ENCODE assay signal across 22 cellular contexts in genomic region chr12:131917711-131918306, GRCh38. TPM values are rescaled to one million over a fixed set of nuclear protein-coding genes. Genes with fewer than 3 reads are reported as not detected.
DNase-seq lines count a peak whose midpoint lies in the region; ATAC-seq and TF ChIP-seq lines count a peak whose summit lies in the region.
"Had no signal": no experiment of that assay in that cellular context is flagged by ENCODE, and none has a peak within 500 bp of the region (broad histone marks: within the 10 kb centered on the region; RNA-seq: fewer than 3 reads in every experiment).

No MANE protein-coding gene starts in this region.

- no peaks in the 10 kb centered on the region for H3K36me3 Mint-ChIP-seq in natural killer cell
- H3K36me3 Mint-ChIP-seq: IgD-negative memory B cell had no signal

- peak overlapping the region in 1 of 2 donors; percentile 51 for H3K27ac Mint-ChIP-seq in natural killer cell
- H3K27ac Mint-ChIP-seq: CD8-positive, alpha-beta memory T cell; IgD-negative memory B cell had no signal

- no peaks in the 10 kb centered on the region for H3K79me2 ChIP-seq in PC-9 (ENCODE audit: low read depth)

- no peak overlapping the region for H2AFZ ChIP-seq in PC-9

- H3K27me3 Mint-ChIP-seq in natural killer cell (ENCODE audit: low read depth in 2 of 2), result no peaks in the 10 kb centered on the region
- H3K27me3 Mint-ChIP-seq: CD8-positive, alpha-beta memory T cell; IgD-negative memory B cell had no signal

- H3K9me3 ChIP-seq in RWPE2 (ENCODE audit: severe bottlenecking) (no peaks in the 10 kb centered on the region), right lobe of liver (no peaks in the 10 kb centered on the region), PC-9 (ENCODE audit: insufficient read depth, low read depth) (no peaks in the 10 kb centered on the region)
- H3K9me3 ChIP-seq: Peyer's patch, SJSA1 had no signal

- ATAC-seq in left cardiac atrium (no peak), Right ventricle myocardium superior (ENCODE audit: poor library complexity) (no peak), RWPE2 (ENCODE audit: low read depth) (no peak), right lobe of liver (peak in 1 of 4 donors; percentile 6), natural killer cell (no peak)

- no peak overlapping the region for H3K4me3 Mint-ChIP-seq in natural killer cell
- H3K4me3 Mint-ChIP-seq: IgD-negative memory B cell had no signal

- no peak overlapping the region for H3K4me2 ChIP-seq in PC-9

- BruUV-seq in PC-9 (replicated peaks; lab: Mats Ljungman, UMichigan), result no TSS peak

- TF ChIP-seq CTCF in RWPE2 (IDR thresholded peaks at IDR 0.05; ENCODE audit: poor library complexity, severe bottlenecking) (no peak), right lobe of liver (IDR thresholded peaks at IDR 0.05) (no peak), natural killer cell (IDR thresholded peaks at IDR 0.05) (no peak), PC-9 (conservative IDR thresholded peaks at IDR 0.05) (no peak)

- peak; percentile 12 for DNase-seq in left cardiac atrium
- no peak for DNase-seq in Right ventricle myocardium superior
- peak; percentile 51 for DNase-seq in RWPE2 (ENCODE audit: low spot score)
- DNase-seq in right lobe of liver, result peak in 2 of 3 donors; percentile 42 to 51
- DNase-seq in natural killer cell, result no peak
- no peak for DNase-seq in NCI-H510A (lab: John Stamatoyannopoulos, UW)
- DNase-seq in PC-9, result no peak
- DNase-seq: AML-193; Calu3; CD8-positive, alpha-beta memory T cell; EL; GF-D8; Karpas-422; NCI-H1694; NCI-H2081; NCI-H446 treated with DMSO at 0.1 percent for 48 hours; NCI-H748 treated with DMSO at 0.1 percent for 48 hours; Peyer's patch; T-helper 1 cell had no signal

- CTCF ChIA-PET in PC-9 (lab: Charles Lee), result no interaction called here

- intact Hi-C loops in left cardiac atrium (cut with DNase I) (no loop called here), Right ventricle myocardium superior (cut with DNase I) (no loop called here), right lobe of liver (cut with DNase I) (no loop called here), natural killer cell (cut with micrococcal nuclease) (no loop called here), PC-9 (cut with micrococcal nuclease; ENCODE audit: unreplicated experiment) (no loop called here)

- no peaks in the 10 kb centered on the region for H3K4me1 Mint-ChIP-seq in natural killer cell
- H3K4me1 Mint-ChIP-seq: CD8-positive, alpha-beta memory T cell had no signal

- 88% methylated on average over 5 of the region's 18 CpGs for WGBS in right lobe of liver (ENCODE audit: insufficient coverage, low coverage, low lambda C conversion rate, missing lambda C conversion rate)

- POLR2A ChIA-PET in PC-9 (lab: Charles Lee; ENCODE audit: unreplicated experiment), result no interaction called here

- peaks cover 16% of the 10 kb centered on the region for H3K36me3 ChIP-seq in RWPE2 (ENCODE audit: low read depth)
- H3K36me3 ChIP-seq in right lobe of liver, result peaks cover 0 to 70% (median 41%) of the 10 kb centered on the region in 4 donors
- H3K36me3 ChIP-seq in PC-9 (ENCODE audit: low read depth), result peaks cover 7% of the 10 kb centered on the region; the same call in 1 of the 2 replicates

- H3F3A ChIP-seq in PC-9 (ENCODE audit: insufficient read depth, low read depth), result no peaks in the 10 kb centered on the region

- peaks cover 8% of the 10 kb centered on the region; the same call in 1 of the 2 replicates for H4K20me1 ChIP-seq in PC-9 (ENCODE audit: insufficient read depth)

- H3K9me3 Mint-ChIP-seq in natural killer cell, result no peaks in the 10 kb centered on the region
- H3K9me3 Mint-ChIP-seq: CD8-positive, alpha-beta memory T cell; IgD-negative memory B cell had no signal

- H3K27me3 ChIP-seq in RWPE2 (ENCODE audit: insufficient read depth, poor library complexity, severe bottlenecking) (no peaks in the 10 kb centered on the region), right lobe of liver (no peaks in the 10 kb centered on the region), PC-9 (ENCODE audit: insufficient read depth, low read depth) (no peaks in the 10 kb centered on the region)
- H3K27me3 ChIP-seq: Peyer's patch, SJSA1 had no signal

- H3K27ac ChIP-seq in RWPE2 (ENCODE audit: poor library complexity, severe bottlenecking) (no peak overlapping the region), right lobe of liver (no peak overlapping the region), PC-9 (no peak overlapping the region)
- H3K27ac ChIP-seq: C4-2B, Peyer's patch, SJSA1 had no signal

- TF ChIP-seq POLR2A in right lobe of liver (IDR thresholded peaks at IDR 0.05), result no peak

- no peak overlapping the region for H3K4me3 ChIP-seq in RWPE2 (ENCODE audit: severe bottlenecking)
- no peak overlapping the region for H3K4me3 ChIP-seq in right lobe of liver
- H3K4me3 ChIP-seq in PC-9, result no peak overlapping the region
- H3K4me3 ChIP-seq: Peyer's patch, SJSA1 had no signal

- H3K4me1 ChIP-seq in RWPE2 (ENCODE audit: insufficient read depth, poor library complexity, severe bottlenecking) (peaks cover under 1% of the 10 kb centered on the region), right lobe of liver (no peaks in the 10 kb centered on the region), PC-9 (replicated peaks; ENCODE audit: insufficient read depth) (no peaks in the 10 kb centered on the region)
- H3K4me1 ChIP-seq: Peyer's patch had no signal

- no peaks in the 10 kb centered on the region for H3K9me2 ChIP-seq in PC-9 (ENCODE audit: insufficient read depth)

RNA-seq across cellular contexts. Expression of gene PUS1, which starts 11.3 kb away (rescaled TPM):
- total RNA-seq in left cardiac atrium, result 10 to 100 TPM in 1 of 2 donors, 1 to 10 TPM in 1; 7.7 to 19.2 TPM
- total RNA-seq in Right ventricle myocardium superior, result 5.8 TPM
- total RNA-seq in right lobe of liver, result 10 to 100 TPM; 14.7 to 23.1 (median 17.7) TPM
- total RNA-seq in natural killer cell, result 10 to 100 TPM; 16.9 to 21.9 (median 20.6) TPM
- total RNA-seq in PC-9 (2021), result 36.4 and 37.0 TPM in 2 replicates

RNA-seq across cellular contexts. Expression of gene ULK1, which starts 23.4 kb away (rescaled TPM):
- 10 to 100 TPM; 27.6 to 34.5 TPM for total RNA-seq in left cardiac atrium
- 49.8 TPM for total RNA-seq in Right ventricle myocardium superior
- 10 to 100 TPM; 14.5 to 39.0 (median 20.5) TPM for total RNA-seq in right lobe of liver
- total RNA-seq in natural killer cell, result 100 to 1,000 TPM in 2 of 3 donors, 10 to 100 TPM in 1; 99.1 to 142 (median 123) TPM
- 50.8 and 70.5 TPM in 2 replicates for total RNA-seq in PC-9 (2021)

RNA-seq across cellular contexts. Expression of gene EP400, which starts 31.9 kb away (rescaled TPM):
- total RNA-seq in left cardiac atrium (10 to 100 TPM; 15.7 to 21.1 TPM), Right ventricle myocardium superior (12.3 TPM), right lobe of liver (10 to 100 TPM; 10.9 to 16.3 (median 13.3) TPM), natural killer cell (10 to 100 TPM; 62.8 to 81.1 (median 80.1) TPM), PC-9 (2021) (45.0 and 50.3 TPM in 2 replicates)

Comparison
In these comparisons a context has a peak if more than half of its experiments do, and no peak if none do; other contexts are left out.
1. DNase-seq: peak in left cardiac atrium (single experiment), RWPE2 (single experiment) and right lobe of liver (2 of 3); none in Right ventricle myocardium superior (single experiment), natural killer cell (single experiment), NCI-H510A (single experiment) and PC-9 (0 of 2).